ENCODE assay signal across 11 cellular contexts in genomic region chr12:56450241-56450640, GRCh38. TPM values are rescaled to one million over a fixed set of nuclear protein-coding genes. Genes with fewer than 3 reads are reported as not detected.
DNase-seq lines count a peak whose midpoint lies in the region; ATAC-seq and TF ChIP-seq lines count a peak whose summit lies in the region.
"Had no signal": no experiment of that assay in that cellular context is flagged by ENCODE, and none has a peak within 500 bp of the region (broad histone marks: within the 10 kb centered on the region; RNA-seq: fewer than 3 reads in every experiment).

No MANE protein-coding gene starts in this region.

- peaks cover 4% of the 10 kb centered on the region for H3K27me3 Mint-ChIP-seq in activated CD4-positive, alpha-beta memory T cell treated with anti-CD3 and anti-CD28 coated beads, Interleukin-2, amount 10 ng/mL, durations not matched to agents 7 days and 5 days
- H3K27me3 Mint-ChIP-seq in natural killer cell (ENCODE audit: low read depth in 2 of 2): peaks cover 0 to 5% of the 10 kb centered on the region in 2 donors
- H3K27me3 Mint-ChIP-seq: activated CD8-positive, alpha-beta memory T cell treated with anti-CD3 and anti-CD28 coated beads, Interleukin-2, amount 10 ng/mL, durations not matched to agents 7 days and 5 days had no signal

- H3K4me3 Mint-ChIP-seq in activated CD4-positive, alpha-beta memory T cell treated with anti-CD3 and anti-CD28 coated beads, Interleukin-2, amount 10 ng/mL, durations not matched to agents 7 days and 5 days: peak overlapping the region; percentile 89
- H3K4me3 Mint-ChIP-seq in natural killer cell: peak overlapping the region; percentile 95

- H3K36me3 ChIP-seq in KMS-11 (ENCODE audit: insufficient read depth): no peaks in the 10 kb centered on the region

- H3K9me3 Mint-ChIP-seq in activated CD4-positive, alpha-beta memory T cell treated with anti-CD3 and anti-CD28 coated beads, Interleukin-2, amount 10 ng/mL, durations not matched to agents 7 days and 5 days: no peaks in the 10 kb centered on the region
- H3K9me3 Mint-ChIP-seq in natural killer cell: no peaks in the 10 kb centered on the region

- H3K4me1 Mint-ChIP-seq in activated CD4-positive, alpha-beta memory T cell treated with anti-CD3 and anti-CD28 coated beads, Interleukin-2, amount 10 ng/mL, durations not matched to agents 7 days and 5 days: peaks cover 29% of the 10 kb centered on the region
- H3K4me1 Mint-ChIP-seq in natural killer cell: peaks cover 14 to 19% of the 10 kb centered on the region in 2 donors

- peak overlapping the region; percentile 72 for H2AFZ ChIP-seq in KMS-11 (ENCODE audit: low read depth)

- no peak for ATAC-seq in natural killer cell
- ATAC-seq: activated CD8-positive, alpha-beta memory T cell treated with anti-CD3 and anti-CD28 coated beads, Interleukin-2, amount 10 ng/mL, durations not matched to agents 7 days and 5 days had no signal

- CTCF ChIA-PET in activated CD4-positive, alpha-beta memory T cell treated with anti-CD3 and anti-CD28 coated beads, Interleukin-2, amount 10 ng/mL, durations not matched to agents 7 days and 5 days (lab: Charles Lee): interaction anchor here (0.6 to 5.7 kb wide), 5 partner anchors 9 to 242 kb away, joined by 3 to 50 read pairs (median 5); partner anchors contain the start of gene CS
- CTCF ChIA-PET in RWPE1 (lab: Yijun Ruan, JAX): interaction anchor here (0.6 kb wide), 1 partner anchor 108 kb away, joined by 5 read pairs; no protein-coding TSS in a partner anchor

- TF ChIP-seq CTCF in KMS-11 (conservative IDR thresholded peaks at IDR 0.05; ENCODE audit: low read depth, low read length) (no peak), natural killer cell (IDR thresholded peaks at IDR 0.05) (no peak), RWPE1 (conservative IDR thresholded peaks at IDR 0.05; ENCODE audit: low read depth) (no peak)

- POLR2A ChIA-PET in activated CD4-positive, alpha-beta memory T cell treated with anti-CD3 and anti-CD28 coated beads, Interleukin-2, amount 10 ng/mL, durations not matched to agents 7 days and 5 days (lab: Charles Lee): interaction anchor here (1.1 to 4.5 kb wide), 7 partner anchors 11 to 237 kb away, joined by 3 to 66 read pairs (median 22); partner anchors contain the start of genes CNPY2, PAN2, SPRYD4 and STAT2
- POLR2A ChIA-PET in RWPE1 (lab: Yijun Ruan, JAX; ENCODE audit: low non-redundant PET): interaction anchor here (0.6 kb wide), 2 partner anchors 14 to 129 kb away, joined by 3 to 8 read pairs; no protein-coding TSS in a partner anchor

- peaks cover 11% of the 10 kb centered on the region for H3K36me3 Mint-ChIP-seq in activated CD4-positive, alpha-beta memory T cell treated with anti-CD3 and anti-CD28 coated beads, Interleukin-2, amount 10 ng/mL, durations not matched to agents 7 days and 5 days (ENCODE audit: low read depth)
- no peaks in the 10 kb centered on the region for H3K36me3 Mint-ChIP-seq in natural killer cell

- H3K27ac Mint-ChIP-seq in activated CD4-positive, alpha-beta memory T cell treated with anti-CD3 and anti-CD28 coated beads, Interleukin-2, amount 10 ng/mL, durations not matched to agents 7 days and 5 days: no peak overlapping the region
- H3K27ac Mint-ChIP-seq in natural killer cell: peak overlapping the region in 1 of 2 donors; percentile 95

- DNase-seq in NCI-H2171 treated with DMSO at 0.1 percent for 48 hours (lab: John Stamatoyannopoulos, UW) (peak; percentile 23), NCI-H2171 (lab: John Stamatoyannopoulos, UW) (no peak), natural killer cell (no peak), cerebellar nuclear complex (lab: John Stamatoyannopoulos, UW) (no peak), RWPE1 (ENCODE audit: low spot score) (no peak), NCI-H2227 treated with DMSO at 0.1 percent for 48 hours (lab: John Stamatoyannopoulos, UW) (no peak)
- DNase-seq in activated CD4-positive, alpha-beta memory T cell treated with anti-CD3 and anti-CD28 coated beads, Interleukin-2, amount 10 ng/mL, durations not matched to agents 7 days and 5 days: no peak
- DNase-seq: activated CD8-positive, alpha-beta memory T cell treated with anti-CD3 and anti-CD28 coated beads, Interleukin-2, amount 10 ng/mL, durations not matched to agents 7 days and 5 days; NCI-H187 treated with DMSO at 0.1 percent for 48 hours; stimulated activated CD4-positive, alpha-beta T cell treated with anti-CD3 and anti-CD28 coated beads, Interleukin-12 subunit alpha, Interleukin-12 subunit beta, amount 100 ng/mL, for 4 hours had no signal

- H3K27ac ChIP-seq in KMS-11: no peak overlapping the region
- no peak overlapping the region for H3K27ac ChIP-seq in RWPE1

- H3K4me2 ChIP-seq in KMS-11: peak overlapping the region; percentile 70

- H3K4me1 ChIP-seq in KMS-11 (ENCODE audit: low read depth, poor library complexity, severe bottlenecking): peaks cover 21% of the 10 kb centered on the region

- H3K27me3 ChIP-seq in KMS-11 (ENCODE audit: insufficient read depth, low read depth): no peaks in the 10 kb centered on the region

- no peak overlapping the region for H3K4me3 ChIP-seq in KMS-11 (IDR thresholded peaks at IDR 0.05; ENCODE audit: insufficient read depth, low read depth, low read length)

- H3K79me2 ChIP-seq in KMS-11 (ENCODE audit: insufficient read depth, low read depth): peaks cover 24% of the 10 kb centered on the region

- H4K20me1 ChIP-seq in KMS-11 (ENCODE audit: insufficient read depth): no peaks in the 10 kb centered on the region

- intact Hi-C loops in natural killer cell (cut with micrococcal nuclease): no loop called here

- H3K9ac ChIP-seq in KMS-11: no peak overlapping the region; the same call in 1 of the 2 replicates

RNA-seq across cellular contexts. Expression of gene TIMELESS, which starts 1.0 kb away (rescaled TPM):
- total RNA-seq in activated CD4-positive, alpha-beta memory T cell treated with anti-CD3 and anti-CD28 coated beads, Interleukin-2, amount 10 ng/mL, durations not matched to agents 7 days and 5 days: 10 to 100 TPM; 44.1 to 45.6 TPM
- total RNA-seq in natural killer cell: 10 to 100 TPM; 11.1 to 12.3 (median 11.7) TPM

RNA-seq across cellular contexts. Expression of gene MIP, which starts 4.2 kb away (rescaled TPM):
- total RNA-seq in activated CD4-positive, alpha-beta memory T cell treated with anti-CD3 and anti-CD28 coated beads, Interleukin-2, amount 10 ng/mL, durations not matched to agents 7 days and 5 days: not detected
- total RNA-seq in natural killer cell: not detected
- total RNA-seq: activated CD8-positive, alpha-beta memory T cell treated with anti-CD3 and anti-CD28 coated beads, Interleukin-2, amount 10 ng/mL, durations not matched to agents 7 days and 5 days had no signal

RNA-seq across cellular contexts. Expression of gene SPRYD4, which starts 18.1 kb away (rescaled TPM):
- 1 to 10 TPM; 2.9 to 3.1 TPM for total RNA-seq in activated CD4-positive, alpha-beta memory T cell treated with anti-CD3 and anti-CD28 coated beads, Interleukin-2, amount 10 ng/mL, durations not matched to agents 7 days and 5 days
- total RNA-seq in natural killer cell: 1 to 10 TPM; 5.6 to 6.2 (median 5.6) TPM

RNA-seq across cellular contexts. Expression of gene GLS2, which starts 37.7 kb away (rescaled TPM):
- 1 to 10 TPM in 1 of 2 experiments, under 1 TPM in 1; 0.33 to 1.3 TPM for total RNA-seq in activated CD4-positive, alpha-beta memory T cell treated with anti-CD3 and anti-CD28 coated beads, Interleukin-2, amount 10 ng/mL, durations not matched to agents 7 days and 5 days
- total RNA-seq in natural killer cell: 1 to 10 TPM; 1.2 to 1.6 (median 1.6) TPM
